19 cellular contexts compared by ENCODE assay signal in genomic region chr12:2124466-2125023, GRCh38.
DNase-seq lines count a peak whose midpoint lies in the region; ATAC-seq, FAIRE-seq and TF ChIP-seq lines count a peak whose summit lies in the region.
"Had no signal": no experiment of that assay in that cellular context is flagged by ENCODE, and none has a peak within 500 bp of the region (broad histone marks: within the 10 kb centered on the region; RNA-seq: fewer than 3 reads in every experiment).

No MANE protein-coding gene starts in this region.

- FAIRE-seq in bronchial epithelial cell (lab: Jason Lieb, UNC) = peak; percentile 40
- FAIRE-seq: A549, H1 had no signal

- H3K27me3 Mint-ChIP-seq in nephron (ENCODE audit: low read depth) = peaks cover 10% of the 10 kb centered on the region
- H3K27me3 Mint-ChIP-seq in activated T-helper 1 cell treated with anti-CD3 and anti-CD28 coated beads, Interleukin-12 subunit alpha, Interleukin-12 subunit beta, Interleukin-2, Interleukin-4 antibody, amounts not matched to agents 30 ng/mL and 10 ng/mL and 1 ng/mL, durations not matched to agents 14 hours and 24 hours and 36 hours (ENCODE audit: insufficient read depth) = peaks cover 7% of the 10 kb centered on the region

- H3K27ac ChIP-seq in rectal smooth muscle tissue (ENCODE audit: low read depth, low read length) = peak overlapping the region; percentile 18
- H3K27ac ChIP-seq: 22Rv1, A549, BLaER1 had no signal

- no peak overlapping the region for H3K9ac ChIP-seq in rectal smooth muscle tissue (ENCODE audit: low read length)
- H3K9ac ChIP-seq: BLaER1 had no signal

- H3K27me3 ChIP-seq in bronchial epithelial cell (ENCODE audit: control insufficient read depth, insufficient read depth, low read length) (no peaks in the 10 kb centered on the region), rectal smooth muscle tissue (ENCODE audit: control insufficient read depth, insufficient read depth, low read length) (no peaks in the 10 kb centered on the region)
- H3K27me3 ChIP-seq: BLaER1 had no signal

- no peaks in the 10 kb centered on the region for H3K36me3 ChIP-seq in bronchial epithelial cell (ENCODE audit: control insufficient read depth, insufficient read depth, low read length)
- no peaks in the 10 kb centered on the region for H3K36me3 ChIP-seq in rectal smooth muscle tissue (ENCODE audit: control insufficient read depth, insufficient read depth, low read length)
- H3K36me3 ChIP-seq: BLaER1 had no signal

- H3K9me3 Mint-ChIP-seq in nephron = no peaks in the 10 kb centered on the region
- no peaks in the 10 kb centered on the region for H3K9me3 Mint-ChIP-seq in activated T-helper 1 cell treated with anti-CD3 and anti-CD28 coated beads, Interleukin-12 subunit alpha, Interleukin-12 subunit beta, Interleukin-2, Interleukin-4 antibody, amounts not matched to agents 30 ng/mL and 10 ng/mL and 1 ng/mL, durations not matched to agents 14 hours and 24 hours and 36 hours
- H3K9me3 Mint-ChIP-seq: CD14-positive monocyte; CD4-positive, alpha-beta memory T cell; H9 had no signal

- ATAC-seq in HG03460 (IDR thresholded peaks at IDR 0.05; ENCODE audit: unreplicated experiment) = no peak
- ATAC-seq: A549 had no signal

- peaks cover 17% of the 10 kb centered on the region for H3K36me3 Mint-ChIP-seq in nephron (ENCODE audit: low read depth)
- no peaks in the 10 kb centered on the region for H3K36me3 Mint-ChIP-seq in activated T-helper 1 cell treated with anti-CD3 and anti-CD28 coated beads, Interleukin-12 subunit alpha, Interleukin-12 subunit beta, Interleukin-2, Interleukin-4 antibody, amounts not matched to agents 30 ng/mL and 10 ng/mL and 1 ng/mL, durations not matched to agents 14 hours and 24 hours and 36 hours (ENCODE audit: low read depth)
- H3K36me3 Mint-ChIP-seq: CD14-positive monocyte; CD4-positive, alpha-beta memory T cell had no signal

- peaks cover 43% of the 10 kb centered on the region for H3K4me1 ChIP-seq in rectal smooth muscle tissue (ENCODE audit: control insufficient read depth, insufficient read depth, low read length)
- H3K4me1 ChIP-seq: A549, BLaER1 had no signal

- peak; percentile 50 for DNase-seq in activated effector memory CD4-positive, alpha-beta T cell treated with anti-CD3 and anti-CD28 coated beads, Interleukin-2, amount 50 U/mL, for 16 hours
- no peak for DNase-seq in activated effector memory CD4-positive, alpha-beta T cell treated with Interleukin-2 at 50 U/mL for 16 hours
- DNase-seq in bronchial epithelial cell (ENCODE audit: low read depth) (no peak), NCI-H69 (lab: John Stamatoyannopoulos, UW) (no peak)
- DNase-seq in activated T-helper 1 cell treated with anti-CD3 and anti-CD28 coated beads, Interleukin-12 subunit alpha, Interleukin-12 subunit beta, Interleukin-2, Interleukin-4 antibody, amounts not matched to agents 30 ng/mL and 10 ng/mL and 1 ng/mL, durations not matched to agents 14 hours and 24 hours and 36 hours (ENCODE audit: low spot score) = no peak
- DNase-seq: AML-193; CD4-positive, alpha-beta memory T cell; DMS153; DMS79; GF-D8; H9 had no signal

- H3K4me1 Mint-ChIP-seq in nephron = peaks cover 47% of the 10 kb centered on the region
- H3K4me1 Mint-ChIP-seq in activated T-helper 1 cell treated with anti-CD3 and anti-CD28 coated beads, Interleukin-12 subunit alpha, Interleukin-12 subunit beta, Interleukin-2, Interleukin-4 antibody, amounts not matched to agents 30 ng/mL and 10 ng/mL and 1 ng/mL, durations not matched to agents 14 hours and 24 hours and 36 hours (ENCODE audit: low read depth) = no peaks in the 10 kb centered on the region
- H3K4me1 Mint-ChIP-seq: CD14-positive monocyte; CD4-positive, alpha-beta memory T cell had no signal

- intact Hi-C loops in activated T-helper 1 cell treated with anti-CD3 and anti-CD28 coated beads, Interleukin-12 subunit alpha, Interleukin-12 subunit beta, Interleukin-2, Interleukin-4 antibody, amounts not matched to agents 30 ng/mL and 10 ng/mL and 1 ng/mL, durations not matched to agents 14 hours and 24 hours and 36 hours (cut with micrococcal nuclease) = no loop called here

- no peak overlapping the region for H3K4me3 Mint-ChIP-seq in nephron
- no peak overlapping the region for H3K4me3 Mint-ChIP-seq in activated T-helper 1 cell treated with anti-CD3 and anti-CD28 coated beads, Interleukin-12 subunit alpha, Interleukin-12 subunit beta, Interleukin-2, Interleukin-4 antibody, amounts not matched to agents 30 ng/mL and 10 ng/mL and 1 ng/mL, durations not matched to agents 14 hours and 24 hours and 36 hours
- H3K4me3 Mint-ChIP-seq: CD14-positive monocyte; CD4-positive, alpha-beta memory T cell; H9 had no signal

- no peak for TF ChIP-seq CTCF in bronchial epithelial cell (IDR thresholded peaks at IDR 0.05; ENCODE audit: insufficient read depth, low read length, severe bottlenecking)
- no peak for TF ChIP-seq CTCF in nephron (IDR thresholded peaks at IDR 0.05; ENCODE audit: unreplicated experiment in 3 of 3)

- no peak overlapping the region for H3K4me3 ChIP-seq in bronchial epithelial cell (ENCODE audit: low read depth, low read length)
- no peak overlapping the region for H3K4me3 ChIP-seq in rectal smooth muscle tissue (ENCODE audit: low read length)
- H3K4me3 ChIP-seq: A549, BLaER1 had no signal

- peak overlapping the region in 2 of 3 experiments; percentile 14 to 26 for H3K27ac Mint-ChIP-seq in nephron
- H3K27ac Mint-ChIP-seq in activated T-helper 1 cell treated with anti-CD3 and anti-CD28 coated beads, Interleukin-12 subunit alpha, Interleukin-12 subunit beta, Interleukin-2, Interleukin-4 antibody, amounts not matched to agents 30 ng/mL and 10 ng/mL and 1 ng/mL, durations not matched to agents 14 hours and 24 hours and 36 hours = no peak overlapping the region
- H3K27ac Mint-ChIP-seq: H9 had no signal
